19 cellular contexts compared by ENCODE assay signal in genomic region chr13:19646062-19646461, GRCh38. TPM values are rescaled to one million over a fixed set of nuclear protein-coding genes. Genes with fewer than 3 reads are reported as not detected.
DNase-seq lines count a peak whose midpoint lies in the region; ATAC-seq and TF ChIP-seq lines count a peak whose summit lies in the region.
"Had no signal": no experiment of that assay in that cellular context is flagged by ENCODE, and none has a peak within 500 bp of the region (broad histone marks: within the 10 kb centered on the region; RNA-seq: fewer than 3 reads in every experiment).

No MANE protein-coding gene starts in this region.

- H3T11ph ChIP-seq in H9 (ENCODE audit: low read length): no peak overlapping the region

- no peak overlapping the region for H3K56ac ChIP-seq in H9 (ENCODE audit: insufficient read length, low read depth, low read length)

- no peaks in the 10 kb centered on the region for H3K9me3 ChIP-seq in H9 (ENCODE audit: control insufficient read depth, low read depth, low read length)
- no peaks in the 10 kb centered on the region for H3K9me3 ChIP-seq in smooth muscle cell (replicated peaks; ENCODE audit: low read depth)
- no peaks in the 10 kb centered on the region for H3K9me3 ChIP-seq in GM23248 (ENCODE audit: low read depth)
- H3K9me3 ChIP-seq: SK-N-SH had no signal

- no peak overlapping the region for H3K4ac ChIP-seq in H9 (ENCODE audit: low read depth, low read length)

- no peak for DNase-seq in activated T-cell treated with anti-CD3 and anti-CD28 coated beads, Interleukin-2, amount 50 U/mL, for 72 hours
- DNase-seq in activated T-cell treated with anti-CD3 and anti-CD28 coated beads, Interleukin-2, amount 50 U/mL, for 1 hour: no peak
- DNase-seq in H9 (no peak), epithelial cell of esophagus (ENCODE audit: low read depth) (peak; percentile 22), smooth muscle cell (lab: John Stamatoyannopoulos, UW; ENCODE audit: unreplicated experiment) (no peak), GM23248 (no peak), NOMO-1 treated with dmso at 0.1 percent for 144 hours (lab: John Stamatoyannopoulos, UW; ENCODE audit: unreplicated experiment) (no peak)
- DNase-seq: DND-41, HCEC 1CT, KBM-7, MV-4-11, NCI-H1417, NCI-H187, NCI-H2227 treated with DMSO at 0.1 percent for 48 hours, NCI-H510A treated with DMSO at 0.1 percent for 48 hours, NCI-H82, SHP77, SK-N-SH had no signal

- H3K14ac ChIP-seq in H9 (ENCODE audit: insufficient read depth, low read length): no peak overlapping the region

- H2BK5ac ChIP-seq in H9 (ENCODE audit: insufficient read length, low read length): no peak overlapping the region

- H3K27me3 ChIP-seq in H9 (ENCODE audit: insufficient read depth, low read length) (no peaks in the 10 kb centered on the region), smooth muscle cell (ENCODE audit: low read depth) (no peaks in the 10 kb centered on the region), GM23248 (replicated peaks; ENCODE audit: insufficient read depth) (no peaks in the 10 kb centered on the region)

- peaks cover 7 to 38% of the 10 kb centered on the region in 2 donors for H3K36me3 Mint-ChIP-seq in activated T-cell treated with anti-CD3 and anti-CD28 coated beads, Interleukin-2, amount 50 U/mL, for 72 hours (ENCODE audit: insufficient read depth in 2 of 2)
- H3K36me3 Mint-ChIP-seq in H9 (ENCODE audit: insufficient read depth in 1 of 3, low read depth in 3 of 3): peaks cover 22 to 56% (median 54%) of the 10 kb centered on the region in 3 experiments

- no peaks in the 10 kb centered on the region for H3K27me3 Mint-ChIP-seq in activated T-cell treated with anti-CD3 and anti-CD28 coated beads, Interleukin-2, amount 50 U/mL, for 72 hours (ENCODE audit: low read depth)
- H3K27me3 Mint-ChIP-seq in H9 (ENCODE audit: low read depth): no peaks in the 10 kb centered on the region

- TF ChIP-seq CTCF in H9 (conservative IDR thresholded peaks at IDR 0.05): no peak
- TF ChIP-seq CTCF in epithelial cell of esophagus (IDR thresholded peaks at IDR 0.05; ENCODE audit: insufficient read depth, low read depth, low read length, missing control alignments): no peak
- no peak for TF ChIP-seq CTCF in smooth muscle cell (IDR thresholded peaks at IDR 0.05; ENCODE audit: borderline replicate concordance, insufficient read depth, poor library complexity, severe bottlenecking)

- H3K27ac ChIP-seq in H9 (ENCODE audit: insufficient read length, low read depth, low read length): no peak overlapping the region
- H3K27ac ChIP-seq in smooth muscle cell (ENCODE audit: low read depth): peak overlapping the region; percentile 44
- H3K27ac ChIP-seq in GM23248: no peak overlapping the region

- H3K79me2 ChIP-seq in H9 (ENCODE audit: insufficient read depth, low read length) (no peaks in the 10 kb centered on the region), smooth muscle cell (ENCODE audit: low read depth) (peaks cover 5% of the 10 kb centered on the region), GM23248 (ENCODE audit: insufficient read depth) (peaks cover 60% of the 10 kb centered on the region)

- no peak overlapping the region for H3K9ac ChIP-seq in H9 (ENCODE audit: extremely low read depth, insufficient read length, low read length)
- H3K9ac ChIP-seq in smooth muscle cell (ENCODE audit: low read depth): no peak overlapping the region
- H3K9ac ChIP-seq in GM23248: no peak overlapping the region
- H3K9ac ChIP-seq: SK-N-SH had no signal

- H2AFZ ChIP-seq in H9 (ENCODE audit: low read length): no peak overlapping the region
- H2AFZ ChIP-seq in smooth muscle cell (ENCODE audit: low read depth): no peak overlapping the region
- H2AFZ ChIP-seq in GM23248: no peak overlapping the region

- no peak overlapping the region for H3K23ac ChIP-seq in H9 (ENCODE audit: insufficient read length, low read depth, low read length)

- H3K9me2 ChIP-seq in GM23248 (ENCODE audit: insufficient read depth): no peaks in the 10 kb centered on the region
- H3K9me2 ChIP-seq: SK-N-SH had no signal

- in situ Hi-C loops in GM23248 (cut with MboI): no loop called here

- no peak for ATAC-seq in activated T-cell treated with anti-CD3 and anti-CD28 coated beads, Interleukin-2, amount 50 U/mL, for 72 hours (replicated peaks in 1 of 2)
- no peak for ATAC-seq in HG03159 (IDR thresholded peaks at IDR 0.05; ENCODE audit: unreplicated experiment)

- WGBS in H9 (ENCODE audit: extremely low coverage, insufficient read length, low lambda C conversion rate): no CpG with 5 or more reads among the region's 4 CpGs
- 87% methylated on average over 4 of the region's 4 CpGs for WGBS in smooth muscle cell (ENCODE audit: low lambda C conversion rate)
- WGBS in GM23248 (ENCODE audit: low coverage in 1 of 2, low lambda C conversion rate in 2 of 2, missing lambda C conversion rate in 2 of 2), 2 experiments: 91 to 92% methylated on average over 4 of the region's 4 CpGs

- H2BK15ac ChIP-seq in H9 (ENCODE audit: low read depth, low read length): no peak overlapping the region

- H3K4me1 Mint-ChIP-seq in activated T-cell treated with anti-CD3 and anti-CD28 coated beads, Interleukin-2, amount 50 U/mL, for 72 hours (ENCODE audit: low read depth): peaks cover 13% of the 10 kb centered on the region
- H3K4me1 Mint-ChIP-seq in H9: peaks cover 8 to 13% of the 10 kb centered on the region in 2 experiments; a peak in 3 of 4 replicates

- no peaks in the 10 kb centered on the region for H3K4me1 ChIP-seq in H9 (ENCODE audit: insufficient read depth, low read length)
- H3K4me1 ChIP-seq in smooth muscle cell (ENCODE audit: low read depth): no peaks in the 10 kb centered on the region
- no peaks in the 10 kb centered on the region for H3K4me1 ChIP-seq in GM23248 (ENCODE audit: insufficient read depth)

- no peak overlapping the region for H2AK5ac ChIP-seq in H9 (ENCODE audit: insufficient read length, low read length)

- H4K20me1 ChIP-seq in H9 (ENCODE audit: control insufficient read depth, insufficient read depth, insufficient read length): no peaks in the 10 kb centered on the region
- H4K20me1 ChIP-seq in smooth muscle cell (ENCODE audit: low read depth): peaks cover 45% of the 10 kb centered on the region
- H4K20me1 ChIP-seq in GM23248 (ENCODE audit: insufficient read depth): no peaks in the 10 kb centered on the region

- H3K4me3 Mint-ChIP-seq in activated T-cell treated with anti-CD3 and anti-CD28 coated beads, Interleukin-2, amount 50 U/mL, for 72 hours: no peak overlapping the region
- H3K4me3 Mint-ChIP-seq in H9: no peak overlapping the region

- H3K79me1 ChIP-seq in H9 (ENCODE audit: insufficient read depth, low read depth, low read length, poor library complexity, severe bottlenecking): peaks cover 2% of the 10 kb centered on the region

- H3K4me3 ChIP-seq in epithelial cell of esophagus (ENCODE audit: low read length) (no peak overlapping the region), smooth muscle cell (no peak overlapping the region), GM23248 (no peak overlapping the region)

- no peak overlapping the region for H4K5ac ChIP-seq in H9 (ENCODE audit: insufficient read length, low read depth, low read length)

- peak overlapping the region; percentile 81 for H3K27ac Mint-ChIP-seq in activated T-cell treated with anti-CD3 and anti-CD28 coated beads, Interleukin-2, amount 50 U/mL, for 72 hours
- H3K27ac Mint-ChIP-seq in H9: peak overlapping the region in 2 of 3 experiments; percentile 35 to 37; a peak in 3 of 7 replicates

- no peaks in the 10 kb centered on the region for H3K9me3 Mint-ChIP-seq in activated T-cell treated with anti-CD3 and anti-CD28 coated beads, Interleukin-2, amount 50 U/mL, for 72 hours
- no peaks in the 10 kb centered on the region for H3K9me3 Mint-ChIP-seq in H9

- H3K18ac ChIP-seq in H9 (ENCODE audit: insufficient read length, low read depth, low read length): no peak overlapping the region

- H2BK120ac ChIP-seq in H9 (ENCODE audit: low read depth, low read length, poor library complexity, severe bottlenecking): no peak overlapping the region

- no peak overlapping the region for H2BK12ac ChIP-seq in H9 (ENCODE audit: insufficient read length, low read depth, low read length)

- H3K4me2 ChIP-seq in H9 (ENCODE audit: insufficient read depth, insufficient read length, low read length): no peak overlapping the region
- H3K4me2 ChIP-seq in smooth muscle cell: no peak overlapping the region
- no peak overlapping the region for H3K4me2 ChIP-seq in GM23248 (ENCODE audit: unreplicated experiment)
- H3K4me2 ChIP-seq: SK-N-SH had no signal

- H2BK20ac ChIP-seq in H9 (ENCODE audit: low read depth, low read length, poor library complexity, severe bottlenecking): no peak overlapping the region

- H3K23me2 ChIP-seq in H9 (ENCODE audit: insufficient read length, low read depth, low read length, poor library complexity, severe bottlenecking): no peaks in the 10 kb centered on the region

- H3K36me3 ChIP-seq in smooth muscle cell (ENCODE audit: low read depth) (peaks cover 24% of the 10 kb centered on the region), GM23248 (ENCODE audit: low read depth) (peaks cover 42% of the 10 kb centered on the region)

- H3F3A ChIP-seq in smooth muscle cell (ENCODE audit: low read depth) (no peaks in the 10 kb centered on the region), GM23248 (ENCODE audit: insufficient read depth) (no peaks in the 10 kb centered on the region)

- no peak overlapping the region for H4K8ac ChIP-seq in H9 (replicated peaks; ENCODE audit: insufficient read length, low read depth, low read length)

- no peak overlapping the region for H4K91ac ChIP-seq in H9 (ENCODE audit: insufficient read length, low read depth, low read length)

RNA-seq across cellular contexts. Expression of gene MPHOSPH8, which starts 12.6 kb away (rescaled TPM):
- 10 to 100 TPM; 58.3 to 59.3 TPM for total RNA-seq in activated T-cell treated with anti-CD3 and anti-CD28 coated beads, Interleukin-2, amount 50 U/mL, for 72 hours
- 21.1 TPM in 2 replicates for total RNA-seq in H9 (2021)
- total RNA-seq in smooth muscle cell: 8.1 and 14.0 TPM in 2 replicates
- 9.4 and 10.1 TPM in 2 replicates for polyA plus RNA-seq in smooth muscle cell
- total RNA-seq in GM23248 (2014; rRNA removed; shearing (Covaris generic)): 11.1 and 11.3 TPM in 2 replicates
- polyA plus RNA-seq in GM23248 (2016; fragmentation: Nextera tagmentation; extraction: Ambion mirVana): 12.6 and 15.0 TPM in 2 replicates
